Comparison of ENCODE assay signal across 8 cellular contexts in genomic region chr22:31495343-31495742, GRCh38. TPM values are rescaled to one million over a fixed set of nuclear protein-coding genes. Genes with fewer than 3 reads are reported as not detected.
A peak's percentile ranks its signal among the peaks of the same experiment; 100 is the strongest.
DNase-seq lines count a peak whose midpoint lies in the region; ATAC-seq and TF ChIP-seq lines count a peak whose summit lies in the region.

No MANE protein-coding gene starts in this region.

- H3K9ac ChIP-seq in HUES6 (ENCODE audit: low read length): no peak overlapping the region
- peak overlapping the region; percentile 63 to 74 for H3K9ac ChIP-seq in mucosa of rectum (ENCODE audit: low read depth in 1 of 2, low read length in 2 of 2)

- H3K27ac Mint-ChIP-seq in MCF 10A (ENCODE audit: low read depth, unreplicated experiment): no peak overlapping the region

- H3K4me1 Mint-ChIP-seq in MCF 10A (ENCODE audit: insufficient read depth, unreplicated experiment): peaks cover 5% of the 10 kb centered on the region

- H3K4me3 Mint-ChIP-seq in MCF 10A (ENCODE audit: unreplicated experiment): peak overlapping the region; percentile 86

- H3K36me3 Mint-ChIP-seq in MCF 10A (ENCODE audit: insufficient read depth, unreplicated experiment): peaks cover 2% of the 10 kb centered on the region

- TF ChIP-seq CTCF in A673 (conservative IDR thresholded peaks at IDR 0.05; ENCODE audit: low read depth, low read length): no peak
- no peak for TF ChIP-seq CTCF in MCF 10A (IDR thresholded peaks at IDR 0.05; ENCODE audit: unreplicated experiment)

- POLR2A ChIA-PET in A673 (lab: Charles Lee; ENCODE audit: low non-redundant PET) (no interaction called here), MCF 10A (lab: Yijun Ruan, JAX) (interaction anchor here (0.6 to 1.1 kb wide), 5 partner anchors 12 to 166 kb away, joined by 3 to 5 read pairs (median 4); no protein-coding TSS in a partner anchor)

- BruUV-seq in A673 (replicated peaks; lab: Mats Ljungman, UMichigan) (TSS peak; percentile 88), MCF 10A (replicated peaks; lab: Mats Ljungman, UMichigan) (no TSS peak)

- H3K9me3 ChIP-seq in A673 (ENCODE audit: low read depth, low read length, poor library complexity, severe bottlenecking) (peaks cover 7% of the 10 kb centered on the region), HUES6 (ENCODE audit: control insufficient read depth, insufficient read depth, low read depth, low read length) (peaks cover 6% of the 10 kb centered on the region), mucosa of rectum (ENCODE audit: control insufficient read depth in 2 of 2, low read length in 2 of 2) (no peaks in the 10 kb centered on the region)

- peak overlapping the region; percentile 71 for H3K27ac ChIP-seq in A673 (ENCODE audit: low read depth, low read length, poor library complexity, severe bottlenecking)
- no peak overlapping the region for H3K27ac ChIP-seq in HUES6 (ENCODE audit: low read depth, low read length)
- peak overlapping the region in 1 of 2 donors; percentile 89 for H3K27ac ChIP-seq in mucosa of rectum (ENCODE audit: low read depth in 2 of 2, low read length in 2 of 2)

- H3K27me3 Mint-ChIP-seq in MCF 10A (ENCODE audit: insufficient read depth, unreplicated experiment): no peaks in the 10 kb centered on the region

- H3K36me3 ChIP-seq in A673 (ENCODE audit: insufficient read depth, low read length, poor library complexity, severe bottlenecking) (peaks cover 3% of the 10 kb centered on the region), HUES6 (ENCODE audit: control insufficient read depth, insufficient read depth, low read length) (no peaks in the 10 kb centered on the region), mucosa of rectum (ENCODE audit: control insufficient read depth in 2 of 2, insufficient read depth in 2 of 2, low read length in 2 of 2) (no peaks in the 10 kb centered on the region)

- CTCF ChIA-PET in A673 (lab: Charles Lee) (no interaction called here), MCF 10A (lab: Yijun Ruan, JAX) (interaction anchor here (0.6 kb wide), 1 partner anchor 203 kb away, joined by 4 read pairs; the partner anchor contains the start of gene PIK3IP1)

- H3K4me3 ChIP-seq in A673 (ENCODE audit: low read depth, low read length, poor library complexity, severe bottlenecking) (peak overlapping the region; percentile 72), HUES6 (ENCODE audit: low read depth, low read length) (peak overlapping the region; percentile 83), mucosa of rectum (ENCODE audit: low read length in 2 of 2) (peak overlapping the region; percentile 83 to 91)

- ATAC-seq in GM21390 (IDR thresholded peaks at IDR 0.05; ENCODE audit: unreplicated experiment) (no peak), HG02870 (IDR thresholded peaks at IDR 0.05; ENCODE audit: unreplicated experiment) (no peak)

- no peaks in the 10 kb centered on the region for H3K9me3 Mint-ChIP-seq in MCF 10A (ENCODE audit: unreplicated experiment)

- peaks cover 13% of the 10 kb centered on the region for H3K4me1 ChIP-seq in A673 (ENCODE audit: insufficient read depth, low read length, poor library complexity, severe bottlenecking)
- peaks cover 9% of the 10 kb centered on the region for H3K4me1 ChIP-seq in HUES6 (ENCODE audit: control insufficient read depth, insufficient read depth, low read length)
- H3K4me1 ChIP-seq in mucosa of rectum (ENCODE audit: control insufficient read depth in 2 of 2, insufficient read depth in 2 of 2, low read length in 2 of 2): peaks cover 17 to 23% of the 10 kb centered on the region in 2 donors

- H3K27me3 ChIP-seq in A673 (replicated peaks; ENCODE audit: insufficient read depth, low read depth, low read length, poor library complexity) (no peaks in the 10 kb centered on the region), HUES6 (ENCODE audit: control insufficient read depth, insufficient read depth, low read length) (no peaks in the 10 kb centered on the region), mucosa of rectum (ENCODE audit: control insufficient read depth in 2 of 2, insufficient read depth in 2 of 2, low read length in 2 of 2) (no peaks in the 10 kb centered on the region)

- intact Hi-C loops in A673 (cut with micrococcal nuclease; ENCODE audit: unreplicated experiment): no loop called here
- intact Hi-C loops in MCF 10A (cut with micrococcal nuclease): no loop called here

- DNase-seq in A673 (ENCODE audit: low spot score) (no peak), MCF 10A (ENCODE audit: unreplicated experiment) (no peak), NCI-H1694 (lab: John Stamatoyannopoulos, UW) (no peak), LoVo (ENCODE audit: low spot score) (no peak)

RNA-seq across cellular contexts. Expression of gene SFI1, which starts 1.0 kb away (rescaled TPM):
- total RNA-seq in A673 (2021) (61.1 and 61.6 TPM in 2 replicates), MCF 10A (2022) (34.6 and 36.2 TPM in 2 replicates)

RNA-seq across cellular contexts. Expression of gene EIF4ENIF1, which starts 5.7 kb away (rescaled TPM):
- total RNA-seq in A673 (2021) (47.7 and 55.5 TPM in 2 replicates), MCF 10A (2022) (25.6 and 31.1 TPM in 2 replicates)
